19 cellular contexts compared by ENCODE assay signal in the genomic region with DNA sequence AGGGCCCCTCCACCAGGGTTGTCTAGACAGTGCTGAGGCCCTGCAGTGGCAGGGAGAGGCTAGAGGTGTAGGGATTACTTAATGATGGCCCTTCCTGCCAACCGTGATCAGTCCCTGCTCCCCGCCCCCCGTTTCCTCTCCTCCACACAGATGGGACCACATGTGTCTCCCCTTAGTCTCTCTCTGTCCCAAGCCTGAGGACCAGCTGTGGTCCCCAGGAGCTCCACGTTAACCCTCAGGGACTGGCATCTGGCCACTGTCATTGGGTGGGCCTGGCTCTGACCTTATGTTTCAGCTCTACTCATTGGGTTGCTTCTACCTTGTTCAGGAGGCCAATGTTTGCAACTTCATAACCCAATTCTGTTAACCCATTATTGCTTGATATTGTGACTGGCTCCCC.
"Had no signal": no experiment of that assay in that cellular context is flagged by ENCODE, and none has a peak within 500 bp of the region (broad histone marks: within the 10 kb centered on the region; RNA-seq: fewer than 3 reads in every experiment).

No MANE protein-coding gene starts in this region.

- H2AFZ ChIP-seq: parathyroid adenoma had no signal

- H3K4me1 ChIP-seq: breast epithelium, lower lobe of right lung, parathyroid adenoma had no signal

- H3K36me3 ChIP-seq: breast epithelium, lower lobe of right lung, right lobe of liver had no signal

- DNase-seq: activated CD4-positive, alpha-beta memory T cell treated with anti-CD3 and anti-CD28 coated beads, Interleukin-2, amount 10 ng/mL, durations not matched to agents 7 days and 5 days; activated CD4-positive, alpha-beta T cell treated with anti-CD3 and anti-CD28 coated beads, Interleukin-2, amount 10 ng/mL, durations not matched to agents 24 days and 14 days; activated gamma-delta T cell treated with Interleukin-2 at 50 U/mL for 16 hours; amniotic stem cell; cortex of kidney; kidney; lower lobe of right lung; mesendoderm; mucosa of descending colon; nephron progenitor cell; nucleus accumbens; right lobe of liver; SK-N-SH; stimulated activated CD4-positive, alpha-beta T cell treated with anti-CD3 and anti-CD28 coated beads, Interleukin-1b, Interleukin-23, amount 100 ng/mL, for 48 hours had no signal

- H3K9me3 ChIP-seq: breast epithelium, lower lobe of right lung, mucosa of descending colon, right lobe of liver, SK-N-SH had no signal

- H3K27ac Mint-ChIP-seq: activated CD4-positive, alpha-beta memory T cell treated with anti-CD3 and anti-CD28 coated beads, Interleukin-2, amount 10 ng/mL, durations not matched to agents 7 days and 5 days; activated CD4-positive, alpha-beta T cell treated with anti-CD3 and anti-CD28 coated beads, Interleukin-2, amount 10 ng/mL, durations not matched to agents 24 days and 14 days; activated naive CD8-positive, alpha-beta T cell; nephron progenitor cell had no signal

- H3K9me2 ChIP-seq: SK-N-SH had no signal

- H3K9ac ChIP-seq: parathyroid adenoma, SK-N-SH had no signal

- H3K27ac ChIP-seq: breast epithelium, epithelial cell of prostate, lower lobe of right lung, parathyroid adenoma, right lobe of liver, skin epidermis had no signal

- H3K27me3 Mint-ChIP-seq: activated CD4-positive, alpha-beta memory T cell treated with anti-CD3 and anti-CD28 coated beads, Interleukin-2, amount 10 ng/mL, durations not matched to agents 7 days and 5 days; activated CD4-positive, alpha-beta T cell treated with anti-CD3 and anti-CD28 coated beads, Interleukin-2, amount 10 ng/mL, durations not matched to agents 24 days and 14 days had no signal

- H3K4me3 Mint-ChIP-seq: activated CD4-positive, alpha-beta memory T cell treated with anti-CD3 and anti-CD28 coated beads, Interleukin-2, amount 10 ng/mL, durations not matched to agents 7 days and 5 days; activated CD4-positive, alpha-beta T cell treated with anti-CD3 and anti-CD28 coated beads, Interleukin-2, amount 10 ng/mL, durations not matched to agents 24 days and 14 days; activated naive CD8-positive, alpha-beta T cell; nephron progenitor cell had no signal

- H3K4me2 ChIP-seq: SK-N-SH had no signal

- H3K27me3 ChIP-seq: breast epithelium, right lobe of liver had no signal

- ATAC-seq: mucosa of descending colon had no signal

- H3K4me1 Mint-ChIP-seq: activated CD4-positive, alpha-beta T cell treated with anti-CD3 and anti-CD28 coated beads, Interleukin-2, amount 10 ng/mL, durations not matched to agents 24 days and 14 days had no signal

- H3K9me3 Mint-ChIP-seq: activated CD4-positive, alpha-beta memory T cell treated with anti-CD3 and anti-CD28 coated beads, Interleukin-2, amount 10 ng/mL, durations not matched to agents 7 days and 5 days; activated CD4-positive, alpha-beta T cell treated with anti-CD3 and anti-CD28 coated beads, Interleukin-2, amount 10 ng/mL, durations not matched to agents 24 days and 14 days; nephron progenitor cell had no signal

- H3K4me3 ChIP-seq: breast epithelium, lower lobe of right lung, mucosa of descending colon, right lobe of liver, skin epidermis had no signal

- H3K36me3 Mint-ChIP-seq: activated naive CD8-positive, alpha-beta T cell had no signal

- H3K79me2 ChIP-seq: parathyroid adenoma had no signal
